28 cellular contexts compared by ENCODE assay signal in genomic region chr2:85195956-85196355, GRCh38.
"Had no signal": no experiment of that assay in that cellular context is flagged by ENCODE, and none has a peak within 500 bp of the region (broad histone marks: within the 10 kb centered on the region; RNA-seq: fewer than 3 reads in every experiment).

No MANE protein-coding gene starts in this region.

- DNase-seq: central memory CD4-positive, alpha-beta T cell; dorsolateral prefrontal cortex; effector CD4-positive, alpha-beta T cell; foreskin fibroblast; immature natural killer cell; islet precursor cell; kidney glomerular epithelial cell; left colon; left ventricle myocardium inferior; lower lobe of right lung; mesenchymal stem cell; naive B cell; stimulated activated CD4-positive, alpha-beta T cell treated with anti-CD3 and anti-CD28 coated beads, Interleukin-2, amount 100 ng/mL, for 24 hours; stimulated activated CD4-positive, alpha-beta T cell treated with anti-CD3 and anti-CD28 coated beads, Interleukin-4, amount 100 ng/mL, for 24 hours; stimulated activated naive CD4-positive, alpha-beta T cell treated with Interleukin-2 at 50 U/mL for 16 hours; stomach; tibial artery had no signal

- ATAC-seq: esophagus mucosa; left colon; lower lobe of right lung; natural killer cell treated with Interleukin-12 subunit alpha and Interleukin-12 subunit beta and Interleukin-15 and Interleukin-18, amount 100 ng/mL, for 72 hours; sciatic nerve; stimulated activated effector memory CD8-positive, alpha-beta T cell treated with anti-CD3 and anti-CD28 coated beads, Interleukin-12 subunit alpha, Interleukin-12 subunit beta, amount 100 ng/mL, for 72 hours had no signal

- H3K27ac Mint-ChIP-seq: immature natural killer cell; natural killer cell treated with Interleukin-12 subunit alpha and Interleukin-12 subunit beta and Interleukin-15 and Interleukin-18, amount 100 ng/mL, for 72 hours; progenitor cell of endocrine pancreas; stimulated activated effector memory CD8-positive, alpha-beta T cell treated with anti-CD3 and anti-CD28 coated beads, Interleukin-12 subunit alpha, Interleukin-12 subunit beta, amount 100 ng/mL, for 72 hours; type B pancreatic cell had no signal

- H3K36me3 Mint-ChIP-seq: immature natural killer cell; naive B cell; natural killer cell treated with Interleukin-12 subunit alpha and Interleukin-12 subunit beta and Interleukin-15 and Interleukin-18, amount 100 ng/mL, for 72 hours; stimulated activated effector memory CD8-positive, alpha-beta T cell treated with anti-CD3 and anti-CD28 coated beads, Interleukin-12 subunit alpha, Interleukin-12 subunit beta, amount 100 ng/mL, for 72 hours; type B pancreatic cell had no signal

- H3K27me3 ChIP-seq: dorsolateral prefrontal cortex, neutrophil, right atrium auricular region, stomach, tibial artery had no signal

- H3K9me3 Mint-ChIP-seq: immature natural killer cell; natural killer cell treated with Interleukin-12 subunit alpha and Interleukin-12 subunit beta and Interleukin-15 and Interleukin-18, amount 100 ng/mL, for 72 hours; neural crest cell; stimulated activated effector memory CD8-positive, alpha-beta T cell treated with anti-CD3 and anti-CD28 coated beads, Interleukin-12 subunit alpha, Interleukin-12 subunit beta, amount 100 ng/mL, for 72 hours; type B pancreatic cell had no signal

- H3K4me3 ChIP-seq: dorsolateral prefrontal cortex, left ventricle myocardium inferior, lower lobe of right lung, right atrium auricular region, stomach, tibial artery had no signal

- H3K36me3 ChIP-seq: left ventricle myocardium inferior, lower lobe of right lung, neutrophil, right atrium auricular region, stomach had no signal

- H3K4me3 Mint-ChIP-seq: immature natural killer cell; naive B cell; natural killer cell treated with Interleukin-12 subunit alpha and Interleukin-12 subunit beta and Interleukin-15 and Interleukin-18, amount 100 ng/mL, for 72 hours; neural crest cell; stimulated activated effector memory CD8-positive, alpha-beta T cell treated with anti-CD3 and anti-CD28 coated beads, Interleukin-12 subunit alpha, Interleukin-12 subunit beta, amount 100 ng/mL, for 72 hours; type B pancreatic cell had no signal

- H3K4me1 Mint-ChIP-seq: immature natural killer cell; naive B cell; stimulated activated effector memory CD8-positive, alpha-beta T cell treated with anti-CD3 and anti-CD28 coated beads, Interleukin-12 subunit alpha, Interleukin-12 subunit beta, amount 100 ng/mL, for 72 hours had no signal

- H3K4me1 ChIP-seq: parathyroid adenoma had no signal

- H3K9me3 ChIP-seq: left ventricle myocardium inferior, lower lobe of right lung, neutrophil, right atrium auricular region, stomach, tibial artery had no signal

- H3K27ac ChIP-seq: dorsolateral prefrontal cortex, epithelial cell of prostate, left ventricle myocardium inferior, lower lobe of right lung, neutrophil, parathyroid adenoma, stomach, tibial artery had no signal

- H3K27me3 Mint-ChIP-seq: progenitor cell of endocrine pancreas, type B pancreatic cell had no signal
